ENCODE assay signal across 13 cellular contexts in the genomic region with DNA sequence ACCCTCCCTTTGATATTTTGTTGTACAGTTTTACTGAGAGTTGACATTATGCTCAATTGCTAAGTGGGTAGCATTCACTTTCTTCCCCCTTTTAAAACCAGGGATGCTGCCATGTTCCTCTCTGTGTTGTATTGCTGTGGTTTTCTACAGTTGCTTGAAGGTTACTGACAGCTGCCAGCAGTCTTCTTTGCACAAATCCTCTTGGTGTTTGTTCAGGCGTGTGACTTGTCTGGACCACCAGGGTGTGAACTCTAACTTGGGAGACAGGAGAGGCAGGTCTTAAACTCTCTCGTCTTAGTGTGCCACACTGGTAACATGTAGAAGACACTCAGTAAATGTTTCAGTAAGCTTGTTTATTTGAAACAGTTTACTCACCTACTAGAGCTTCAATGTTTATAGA. TPM values are rescaled to one million over a fixed set of nuclear protein-coding genes. Genes with fewer than 3 reads are reported as not detected.
A peak's percentile ranks its signal among the peaks of the same experiment; 100 is the strongest.
DNase-seq lines count a peak whose midpoint lies in the region; ATAC-seq, FAIRE-seq and TF ChIP-seq lines count a peak whose summit lies in the region.
"Had no signal": no experiment of that assay in that cellular context is flagged by ENCODE, and none has a peak within 500 bp of the region (broad histone marks: within the 10 kb centered on the region; RNA-seq: fewer than 3 reads in every experiment).

No MANE protein-coding gene starts in this region.

- no peak for TF ChIP-seq CTCF in DND-41 (IDR thresholded peaks at IDR 0.05; ENCODE audit: borderline replicate concordance, extremely low read depth, low read length, poor library complexity, severe bottlenecking)

- no peaks in the 10 kb centered on the region for H4K20me1 ChIP-seq in DND-41 (ENCODE audit: insufficient read depth, low read length)

- H3K9me3 ChIP-seq in DND-41 (ENCODE audit: insufficient read depth, low read length, severe bottlenecking) = no peaks in the 10 kb centered on the region
- H3K9me3 ChIP-seq in SJCRH30 (replicated peaks) = no peaks in the 10 kb centered on the region; the same call in 1 of the 2 replicates

- no peak for DNase-seq in DND-41
- no peak for DNase-seq in H54 (ENCODE audit: insufficient read length, low spot score)
- DNase-seq in SJCRH30 = peak; percentile 67 to 83
- peak; percentile 77 for DNase-seq in myocyte (ENCODE audit: low read depth)
- no peak for DNase-seq in ACHN
- DNase-seq: C1 segment of cervical spinal cord; Calu3; CD4-positive, alpha-beta T cell; DMS 273 treated with DMSO at 0.1 percent for 48 hours; IMR-90 had no signal

- in situ Hi-C loops in ACHN (cut with HindIII; ENCODE audit: low pct_ligation_motif_present, low pct_unique_long_range_greater_than_20kb, low sequenced_read_pairs) = no loop called here

- no peak for TF ChIP-seq POLR2A in H54 (IDR thresholded peaks at IDR 0.05; ENCODE audit: low read depth, low read length)

- peaks cover 25% of the 10 kb centered on the region for H3K4me1 ChIP-seq in DND-41 (ENCODE audit: insufficient read depth, low read length)
- peaks cover 22% of the 10 kb centered on the region for H3K4me1 ChIP-seq in SJCRH30

- H3K27me3 ChIP-seq in DND-41 (ENCODE audit: insufficient read depth, low read length, poor library complexity) (no peaks in the 10 kb centered on the region), SJCRH30 (no peaks in the 10 kb centered on the region)

- no peak overlapping the region for H3K9ac ChIP-seq in DND-41 (ENCODE audit: low read depth, low read length)

- no peak overlapping the region for H3K4me2 ChIP-seq in DND-41 (ENCODE audit: insufficient read depth, low read length)

- H3K27ac ChIP-seq in DND-41 (ENCODE audit: low read length) = peak overlapping the region; percentile 33; the same call in 1 of the 2 replicates
- peak overlapping the region; percentile 40 for H3K27ac ChIP-seq in SJCRH30

- H3K79me2 ChIP-seq in DND-41 (ENCODE audit: insufficient read depth, low read length) = peaks cover 17% of the 10 kb centered on the region; the same call in 1 of the 2 replicates

- peak; percentile 52 for FAIRE-seq in H54 (lab: Jason Lieb, UNC)
- FAIRE-seq: GM12891 had no signal

- no peak overlapping the region for H3K4me3 ChIP-seq in DND-41 (ENCODE audit: low read depth in 1 of 2, low read length in 2 of 2)
- no peak overlapping the region for H3K4me3 ChIP-seq in SJCRH30

- no peak overlapping the region for H2AFZ ChIP-seq in DND-41 (ENCODE audit: low read depth, low read length)

- no peak for ATAC-seq in DND-41 (ENCODE audit: insufficient read depth, low read depth)
- no peak for ATAC-seq in GM18520 (IDR thresholded peaks at IDR 0.05; ENCODE audit: unreplicated experiment)
- ATAC-seq in HG03025 (IDR thresholded peaks at IDR 0.05; ENCODE audit: low FRiP score, unreplicated experiment) = no peak

- H3K36me3 ChIP-seq in DND-41 (ENCODE audit: insufficient read depth, low read length) (no peaks in the 10 kb centered on the region), SJCRH30 (no peaks in the 10 kb centered on the region)

RNA-seq across cellular contexts. Expression of a gene that starts 25.1 kb away (rescaled TPM):
- 17.9 and 18.3 TPM in 2 replicates for total RNA-seq in SJCRH30 (2014; rRNA removed; shearing (Covaris generic))
- total RNA-seq in myocyte = 51.7 and 55.5 TPM in 2 replicates
- polyA plus RNA-seq in myocyte (2012) = 23.0 TPM

Comparison
In these comparisons a context has a peak if more than half of its experiments do, and no peak if none do; other contexts are left out.
1. DNase-seq: peak in SJCRH30 (2 of 2) and myocyte (single experiment); none in DND-41 (single experiment), H54 (single experiment) and ACHN (single experiment).